Comparison of ENCODE assay signal across 12 cellular contexts in the genomic region with DNA sequence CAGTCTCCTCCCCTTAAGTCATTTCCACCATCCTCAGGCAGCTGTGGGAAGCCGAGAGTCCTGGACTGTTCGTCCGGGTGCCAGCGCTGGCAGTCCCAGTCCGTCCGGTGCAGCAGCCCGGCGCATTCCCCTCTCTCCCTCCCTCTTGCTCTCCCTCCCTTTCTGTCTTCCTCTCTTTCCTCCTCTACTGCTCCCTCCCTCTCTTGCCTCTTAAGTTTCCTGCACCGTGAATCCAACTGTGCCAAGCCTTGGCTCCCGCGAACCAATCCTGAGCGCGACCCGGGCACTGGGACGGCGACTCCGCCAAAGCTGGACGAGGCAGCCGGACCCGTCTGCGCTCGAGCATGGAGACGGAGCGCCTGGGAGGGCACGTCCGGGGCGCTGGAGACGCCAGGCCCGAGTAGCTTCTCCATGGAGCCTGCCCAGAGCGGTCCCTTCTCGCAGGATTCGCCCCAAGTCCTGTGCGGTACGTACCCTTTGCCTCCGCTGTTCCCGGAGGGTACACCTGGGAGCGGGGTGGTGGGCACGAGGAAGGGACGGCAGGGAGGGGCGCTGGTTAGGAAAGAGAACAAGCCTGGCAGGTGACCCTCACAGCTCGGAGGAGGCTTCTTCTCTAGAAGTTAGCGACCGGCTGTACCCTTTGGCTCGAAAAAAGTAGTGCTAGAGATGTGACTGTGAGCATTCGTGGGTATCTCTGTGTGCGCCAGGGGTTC. TPM values are rescaled to one million over a fixed set of nuclear protein-coding genes. Genes with fewer than 3 reads are reported as not detected.
DNase-seq lines count a peak whose midpoint lies in the region; ATAC-seq and TF ChIP-seq lines count a peak whose summit lies in the region.
"Had no signal": no experiment of that assay in that cellular context is flagged by ENCODE, and none has a peak within 500 bp of the region (broad histone marks: within the 10 kb centered on the region; RNA-seq: fewer than 3 reads in every experiment).

No MANE protein-coding gene starts in this region.

- intact Hi-C loops in Caco-2 (cut with micrococcal nuclease; ENCODE audit: unreplicated experiment) (loop anchor here (5.0 kb wide), 2 partner anchors 133 to 173 kb away; no protein-coding TSS in a partner anchor), MCF 10A (cut with micrococcal nuclease) (loop anchor here (10.0 kb wide), 1 partner anchor 390 kb away; no protein-coding TSS in a partner anchor)

- in situ Hi-C loops in HAP-1 (cut with MboI; ENCODE audit: low sequenced_read_pairs), result loop anchor here (25.0 kb wide), 2 partner anchors 278 to 653 kb away; no protein-coding TSS in a partner anchor

- H3K27me3 ChIP-seq in Caco-2 (replicated peaks; ENCODE audit: control insufficient read depth, insufficient read depth, low read length) (no peaks in the 10 kb centered on the region), HAP-1 (ENCODE audit: low read depth) (no peaks in the 10 kb centered on the region)

- H3K27me3 Mint-ChIP-seq in Caco-2 (ENCODE audit: insufficient read depth, unreplicated experiment) (peaks cover 12% of the 10 kb centered on the region), chondrocyte (ENCODE audit: low read depth) (peaks cover 80% of the 10 kb centered on the region), mesothelial cell of epicardium (ENCODE audit: low read depth) (peaks cover 93% of the 10 kb centered on the region), MCF 10A (ENCODE audit: insufficient read depth, unreplicated experiment) (peaks cover 71% of the 10 kb centered on the region)

- TF ChIP-seq CTCF in Caco-2 (IDR thresholded peaks at IDR 0.05; ENCODE audit: insufficient read depth in 1 of 2, low read depth in 1 of 2, low read length in 1 of 2, severe bottlenecking in 1 of 2, unreplicated experiment in 1 of 2) (no peak), chondrocyte (IDR thresholded peaks at IDR 0.05) (no peak), mesothelial cell of epicardium (IDR thresholded peaks at IDR 0.05; ENCODE audit: unreplicated experiment) (no peak), MCF 10A (IDR thresholded peaks at IDR 0.05; ENCODE audit: unreplicated experiment) (no peak)

- POLR2A ChIA-PET in Caco-2 (lab: Charles Lee) (no interaction called here), MCF 10A (lab: Yijun Ruan, JAX) (no interaction called here)

- H3K4me1 Mint-ChIP-seq in Caco-2 (ENCODE audit: low read depth, unreplicated experiment) (peaks cover 14% of the 10 kb centered on the region), chondrocyte (ENCODE audit: low read depth) (peaks cover 18% of the 10 kb centered on the region), mesothelial cell of epicardium (peaks cover 18% of the 10 kb centered on the region), MCF 10A (ENCODE audit: insufficient read depth, unreplicated experiment) (peaks cover 5% of the 10 kb centered on the region)

- H3K36me3 Mint-ChIP-seq in Caco-2 (ENCODE audit: insufficient read depth, unreplicated experiment) (no peaks in the 10 kb centered on the region), chondrocyte (ENCODE audit: low read depth) (peaks cover 6% of the 10 kb centered on the region), mesothelial cell of epicardium (no peaks in the 10 kb centered on the region), MCF 10A (ENCODE audit: insufficient read depth, unreplicated experiment) (no peaks in the 10 kb centered on the region)

- peaks cover 13% of the 10 kb centered on the region for H3K4me1 ChIP-seq in Caco-2
- H3K4me1 ChIP-seq in HAP-1, result peaks cover 4% of the 10 kb centered on the region; the same call in 1 of the 2 replicates

- no peak for DNase-seq in Caco-2
- DNase-seq in HAP-1 (ENCODE audit: low spot score in 2 of 2), result peak; percentile 28 to 45
- DNase-seq in chondrocyte (ENCODE audit: low spot score), result no peak
- peak in 1 of 2 experiments; percentile 37 for DNase-seq in mesothelial cell of epicardium (ENCODE audit: low spot score in 2 of 2, unreplicated experiment in 2 of 2)
- no peak for DNase-seq in MCF 10A (ENCODE audit: unreplicated experiment)
- no peak for DNase-seq in stimulated activated CD4-positive, alpha-beta T cell treated with anti-CD3 and anti-CD28 coated beads, Interleukin-12 subunit alpha, Interleukin-12 subunit beta, amount 100 ng/mL, for 4 hours
- DNase-seq in activated gamma-delta T cell treated with Interleukin-2 at 50 U/mL for 16 hours, result no peak
- DNase-seq: amniotic stem cell had no signal

- no peak overlapping the region for H3K4me3 ChIP-seq in Caco-2 (ENCODE audit: low read depth, low read length)
- peak overlapping the region; percentile 32 for H3K4me3 ChIP-seq in HAP-1

- H3K9me3 ChIP-seq in Caco-2 (no peaks in the 10 kb centered on the region), HAP-1 (no peaks in the 10 kb centered on the region)

- no peak for ATAC-seq in GM21528 (IDR thresholded peaks at IDR 0.05; ENCODE audit: low FRiP score, unreplicated experiment)

- H3K9me3 Mint-ChIP-seq in Caco-2 (ENCODE audit: unreplicated experiment), result no peaks in the 10 kb centered on the region
- H3K9me3 Mint-ChIP-seq in chondrocyte (ENCODE audit: low read depth), result no peaks in the 10 kb centered on the region
- H3K9me3 Mint-ChIP-seq in mesothelial cell of epicardium, result no peaks in the 10 kb centered on the region
- peaks cover 8% of the 10 kb centered on the region for H3K9me3 Mint-ChIP-seq in MCF 10A (ENCODE audit: unreplicated experiment)

- CTCF ChIA-PET in Caco-2 (lab: Charles Lee), result interaction anchor here (1.3 kb wide), 1 partner anchor 315 kb away, joined by 3 read pairs; no protein-coding TSS in a partner anchor
- CTCF ChIA-PET in MCF 10A (lab: Yijun Ruan, JAX), result interaction anchor here (0.7 kb wide), 2 partner anchors 288 to 663 kb away, joined by 3 read pairs; no protein-coding TSS in a partner anchor

- H3K36me3 ChIP-seq in Caco-2 (ENCODE audit: control insufficient read depth, insufficient read depth, low read length) (no peaks in the 10 kb centered on the region), HAP-1 (replicated peaks) (no peaks in the 10 kb centered on the region)

- H3K4me3 Mint-ChIP-seq in Caco-2 (ENCODE audit: unreplicated experiment) (peak overlapping the region; percentile 69), chondrocyte (ENCODE audit: unreplicated experiment) (peak overlapping the region; percentile 57), mesothelial cell of epicardium (peak overlapping the region; percentile 56), MCF 10A (ENCODE audit: unreplicated experiment) (no peak overlapping the region)
- H3K4me3 Mint-ChIP-seq: B cell; stimulated activated effector memory CD8-positive, alpha-beta T cell treated with anti-CD3 and anti-CD28 coated beads, Interleukin-12 subunit alpha, Interleukin-12 subunit beta, amount 100 ng/mL, for 72 hours had no signal

- BruUV-seq in Caco-2 (replicated peaks; lab: Mats Ljungman, UMichigan), result no TSS peak
- no TSS peak for BruUV-seq in MCF 10A (replicated peaks; lab: Mats Ljungman, UMichigan)

- H3K27ac Mint-ChIP-seq in Caco-2 (ENCODE audit: unreplicated experiment) (no peak overlapping the region), chondrocyte (ENCODE audit: unreplicated experiment) (no peak overlapping the region), mesothelial cell of epicardium (no peak overlapping the region), MCF 10A (ENCODE audit: low read depth, unreplicated experiment) (no peak overlapping the region)
- H3K27ac Mint-ChIP-seq: B cell; stimulated activated effector memory CD8-positive, alpha-beta T cell treated with anti-CD3 and anti-CD28 coated beads, Interleukin-12 subunit alpha, Interleukin-12 subunit beta, amount 100 ng/mL, for 72 hours had no signal

RNA-seq across cellular contexts. Expression of gene NXPH1, which starts 1.0 kb away (rescaled TPM):
- total RNA-seq in Caco-2 (2022) (1.2 and 3.1 TPM in 2 replicates), chondrocyte (not detected in 3 replicates), mesothelial cell of epicardium (not detected in 3 replicates), MCF 10A (2022) (not detected in 2 replicates)
- total RNA-seq: B cell, lung microvascular endothelial cell had no signal

Comparison
In these comparisons a context has a peak if more than half of its experiments do, and no peak if none do; other contexts are left out.
1. DNase-seq: peak in HAP-1 (2 of 2); none in Caco-2 (0 of 2), chondrocyte (single experiment), MCF 10A (single experiment), stimulated activated CD4-positive, alpha-beta T cell treated with anti-CD3 and anti-CD28 coated beads, Interleukin-12 subunit alpha, Interleukin-12 subunit beta, amount 100 ng/mL, for 4 hours (single experiment) and activated gamma-delta T cell treated with Interleukin-2 at 50 U/mL for 16 hours (single experiment).